In the genomic region with DNA sequence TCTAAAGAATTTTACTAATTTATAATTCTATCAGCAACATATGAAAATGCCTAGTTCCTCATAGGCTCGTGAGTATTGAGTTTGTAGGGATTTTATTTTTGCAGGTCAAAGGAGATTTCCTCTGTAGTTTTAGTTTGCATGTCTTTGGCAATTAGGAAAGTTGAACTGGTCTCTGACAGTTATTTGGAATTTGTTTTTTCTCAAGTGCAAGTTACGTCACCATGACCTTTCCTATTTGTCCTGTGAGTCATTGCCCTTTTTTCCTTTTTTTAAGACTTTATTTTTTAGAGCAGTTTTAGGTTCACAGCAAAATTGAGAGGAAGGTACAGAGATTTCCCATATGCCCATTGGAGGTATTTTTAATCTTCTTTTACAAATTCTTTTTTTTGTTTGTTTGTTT, we compare ENCODE assay signal across 2 cellular contexts.
TF ChIP-seq lines count a peak whose summit lies in the region.

No MANE protein-coding gene starts in this region.

TF ChIP-seq in IMR-90, 13 proteins besides CTCF, POLR2A, EP300 and RAD21:
- TF ChIP-seq SMC3 (IDR thresholded peaks at IDR 0.05; ENCODE audit: low read depth, low read length) (no peak), CEBPB (IDR thresholded peaks at IDR 0.05; ENCODE audit: low read depth, low read length) (peak; percentile 75), CHD1 (IDR thresholded peaks at IDR 0.05; ENCODE audit: low read depth, low read length) (no peak), BHLHE40 (IDR thresholded peaks at IDR 0.05; ENCODE audit: low read depth, low read length) (no peak), FOS (IDR thresholded peaks at IDR 0.05; ENCODE audit: low read depth, low read length) (peak; percentile 50; the same call in 1 of the 2 replicates), MAZ (IDR thresholded peaks at IDR 0.05; ENCODE audit: borderline replicate concordance, low read depth, low read length) (no peak)

TF ChIP-seq in K562, 482 proteins besides CTCF, POLR2A, EP300 and RAD21:
- no peak for TF ChIP-seq POLR2AphosphoS5 (IDR thresholded peaks at IDR 0.05; ENCODE audit: control insufficient read depth, insufficient read depth, low read depth, low read length)
- TF ChIP-seq RCOR1 (IDR thresholded peaks at IDR 0.05; ENCODE audit: borderline replicate concordance in 1 of 2, low read depth in 2 of 2, low read length in 2 of 2), result no peak
- TF ChIP-seq JUND (IDR thresholded peaks at IDR 0.05; ENCODE audit: borderline replicate concordance, low read depth, low read length), result 0 out of 2 replicates have a peak, but pooled peaks have one; percentile 7
- TF ChIP-seq JUND (tag; IDR thresholded peaks at IDR 0.05; ENCODE audit: borderline replicate concordance, low read depth, low read length), result no peak
- TF ChIP-seq, protein P1, sequence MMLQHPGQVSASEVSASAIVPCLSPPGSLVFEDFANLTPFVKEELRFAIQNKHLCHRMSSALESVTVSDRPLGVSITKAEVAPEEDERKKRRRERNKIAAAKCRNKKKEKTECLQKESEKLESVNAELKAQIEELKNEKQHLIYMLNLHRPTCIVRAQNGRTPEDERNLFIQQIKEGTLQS (IDR thresholded peaks at IDR 0.05), result peak; percentile 71
- TF ChIP-seq, protein P1 (CRISPR knock-in tag; conservative IDR thresholded peaks at IDR 0.05), result no peak
